In genomic region chr19:10761443-10762242, GRCh38 we compare ENCODE assay signal across 10 cellular contexts. TPM values are rescaled to one million over a fixed set of nuclear protein-coding genes. Genes with fewer than 3 reads are reported as not detected.
DNase-seq lines count a peak whose midpoint lies in the region; ATAC-seq and TF ChIP-seq lines count a peak whose summit lies in the region.
"Had no signal": no experiment of that assay in that cellular context is flagged by ENCODE, and none has a peak within 500 bp of the region (broad histone marks: within the 10 kb centered on the region; RNA-seq: fewer than 3 reads in every experiment).

No MANE protein-coding gene starts in this region.

- peaks cover 10% of the 10 kb centered on the region for H4K20me1 ChIP-seq in Loucy (ENCODE audit: insufficient read depth, low read length, poor library complexity, severe bottlenecking)

- DNase-seq in Caki2 (ENCODE audit: low read depth) (peak; percentile 72), foreskin melanocyte (no peak)
- no peak for DNase-seq in effector memory CD8-positive, alpha-beta T cell
- DNase-seq in stimulated activated CD4-positive, alpha-beta T cell treated with anti-CD3 and anti-CD28 coated beads, Interleukin-1b, Interleukin-23, amount 100 ng/mL, for 48 hours = no peak
- DNase-seq: activated T-cell treated with anti-CD3 and anti-CD28 coated beads, Interleukin-2, amount 50 U/mL, for 4 hours; EL; stimulated activated CD4-positive, alpha-beta T cell treated with anti-CD3 and anti-CD28 coated beads, Interleukin-4, amount 100 ng/mL, for 24 hours had no signal

- in situ Hi-C loops in Caki2 (cut with HindIII; ENCODE audit: low pct_unique_long_range_greater_than_20kb, low sequenced_read_pairs) = no loop called here

- H3K4me1 ChIP-seq in Loucy (ENCODE audit: insufficient read depth, low read length, poor library complexity, severe bottlenecking) = peaks cover 33% of the 10 kb centered on the region

- peak overlapping the region; percentile 9 for H3K9ac ChIP-seq in Loucy (ENCODE audit: low read depth, low read length, poor library complexity, severe bottlenecking)

- ATAC-seq in effector memory CD8-positive, alpha-beta T cell (replicated peaks) = no peak
- no peak for ATAC-seq in GM19023 (IDR thresholded peaks at IDR 0.05; ENCODE audit: unreplicated experiment)
- ATAC-seq: activated T-cell treated with anti-CD3 and anti-CD28 coated beads, Interleukin-2, amount 50 U/mL, for 4 hours had no signal

- peak overlapping the region; percentile 67 to 75 for H3K4me3 Mint-ChIP-seq in effector memory CD8-positive, alpha-beta T cell
- H3K4me3 Mint-ChIP-seq: activated T-cell treated with anti-CD3 and anti-CD28 coated beads, Interleukin-2, amount 50 U/mL, for 4 hours had no signal

- peaks cover 65 to 70% of the 10 kb centered on the region in 2 donors for H3K4me1 Mint-ChIP-seq in effector memory CD8-positive, alpha-beta T cell (ENCODE audit: low read depth in 2 of 2)

- no peaks in the 10 kb centered on the region for H3K9me2 ChIP-seq in Loucy (replicated peaks; ENCODE audit: low read depth, low read length)

- peaks cover 62% of the 10 kb centered on the region for H3K36me3 Mint-ChIP-seq in effector memory CD8-positive, alpha-beta T cell (ENCODE audit: insufficient read depth)

- H3K4me3 ChIP-seq in Loucy (ENCODE audit: low read length, poor library complexity, severe bottlenecking) (no peak overlapping the region), skin epidermis (no peak overlapping the region)

- H2AFZ ChIP-seq in Loucy (ENCODE audit: low read length) = no peak overlapping the region

- no peaks in the 10 kb centered on the region for H3K9me3 Mint-ChIP-seq in effector memory CD8-positive, alpha-beta T cell
- H3K9me3 Mint-ChIP-seq: activated T-cell treated with anti-CD3 and anti-CD28 coated beads, Interleukin-2, amount 50 U/mL, for 4 hours had no signal

- H3K79me2 ChIP-seq in Loucy (ENCODE audit: insufficient read depth, low read length) = peaks cover 67% of the 10 kb centered on the region

- peaks cover 25% of the 10 kb centered on the region for H3K36me3 ChIP-seq in Loucy (ENCODE audit: insufficient read depth, low read length)

- H3K4me2 ChIP-seq in Loucy (ENCODE audit: low read depth, low read length, poor library complexity, severe bottlenecking) = no peak overlapping the region

- H3K27ac ChIP-seq in skin epidermis = peak overlapping the region in 18 of 21 experiments; percentile 2 to 88 (median 71)

- H3K27me3 Mint-ChIP-seq in effector memory CD8-positive, alpha-beta T cell = no peaks in the 10 kb centered on the region

- no peaks in the 10 kb centered on the region for H3K27me3 ChIP-seq in Loucy (ENCODE audit: insufficient read depth, low read length, poor library complexity, severe bottlenecking)

- H3K27ac Mint-ChIP-seq in effector memory CD8-positive, alpha-beta T cell = peak overlapping the region; percentile 91 to 93

- no peaks in the 10 kb centered on the region for H3K9me3 ChIP-seq in Loucy (ENCODE audit: insufficient read depth, low read depth, low read length)

- no peak for TF ChIP-seq CTCF in Loucy (conservative IDR thresholded peaks at IDR 0.05; ENCODE audit: low read length)

- H3F3A ChIP-seq in Loucy (ENCODE audit: low read depth) = peaks cover 17% of the 10 kb centered on the region

RNA-seq across cellular contexts. Expression of gene DNM2, which starts 43.8 kb away (rescaled TPM):
- total RNA-seq in Caki2 (2014; rRNA removed; shearing (Covaris generic); ENCODE audit: low replicate concordance) = 331 and 362 TPM in 2 replicates
